ENCODE assay signal across 1 cellular context in genomic region chr12:42237052-42237852, GRCh38.
TF ChIP-seq lines count a peak whose summit lies in the region.

No MANE protein-coding gene starts in this region.

TF ChIP-seq in HepG2, 621 proteins besides CTCF, POLR2A, EP300 and RAD21 (continued from another document and continues in another):
- TF ChIP-seq PAF1 (CRISPR knock-in tag; IDR thresholded peaks at IDR 0.05): no peak
- TF ChIP-seq GLI4 (CRISPR knock-in tag; IDR thresholded peaks at IDR 0.05; ENCODE audit: borderline replicate concordance): no peak
- TF ChIP-seq ZNF674 (CRISPR knock-in tag; IDR thresholded peaks at IDR 0.05; ENCODE audit: low read depth): no peak
- TF ChIP-seq FOXC1 (CRISPR knock-in tag; IDR thresholded peaks at IDR 0.05; ENCODE audit: borderline replicate concordance): peak; percentile 31; the same call in 1 of the 2 replicates
- no peak for TF ChIP-seq TCF7 (IDR thresholded peaks at IDR 0.05; ENCODE audit: low read depth)
- peak; percentile 55 for TF ChIP-seq SKI (IDR thresholded peaks at IDR 0.05; ENCODE audit: partially characterized antibody)
- 0 out of 2 replicates have a peak, but pooled peaks have one; percentile 41 for TF ChIP-seq ZNF124 (CRISPR knock-in tag; IDR thresholded peaks at IDR 0.05)
- no peak for TF ChIP-seq ZC3H13 (CRISPR knock-in tag; IDR thresholded peaks at IDR 0.05)
- no peak for TF ChIP-seq ZFAT (CRISPR knock-in tag; conservative IDR thresholded peaks at IDR 0.05)
- TF ChIP-seq ZNF501 (CRISPR knock-in tag; IDR thresholded peaks at IDR 0.05): 0 out of 2 replicates have a peak, but pooled peaks have one; percentile 33
- TF ChIP-seq ZNF614 (CRISPR knock-in tag; IDR thresholded peaks at IDR 0.05; ENCODE audit: borderline replicate concordance): peak; percentile 54; the same call in 1 of the 2 replicates
- peak; percentile 64; the same call in 1 of the 2 replicates for TF ChIP-seq HINFP (CRISPR knock-in tag; IDR thresholded peaks at IDR 0.05; ENCODE audit: low read depth)
- TF ChIP-seq SOX13 (IDR thresholded peaks at IDR 0.05): no peak
- TF ChIP-seq SOX13 (CRISPR knock-in tag; conservative IDR thresholded peaks at IDR 0.05 in 1 of 2, IDR thresholded peaks at IDR 0.05 in 1 of 2): peak in 1 of 2 experiments; percentile 53; a peak in 2 of 4 replicates
- TF ChIP-seq SP140L (CRISPR knock-in tag; IDR thresholded peaks at IDR 0.05; ENCODE audit: borderline replicate concordance): no peak
- no peak for TF ChIP-seq NFYC (CRISPR knock-in tag; IDR thresholded peaks at IDR 0.05)
- no peak; the same call in 1 of the 2 replicates for TF ChIP-seq ZSCAN25 (CRISPR knock-in tag; IDR thresholded peaks at IDR 0.05)
- TF ChIP-seq MTERF4 (CRISPR knock-in tag; IDR thresholded peaks at IDR 0.05): 0 out of 2 replicates have a peak, but pooled peaks have one; percentile 37
- no peak for TF ChIP-seq ZNF337 (CRISPR knock-in tag; IDR thresholded peaks at IDR 0.05; ENCODE audit: borderline replicate concordance, low read depth)
- no peak for TF ChIP-seq RNF2 (conservative IDR thresholded peaks at IDR 0.05; ENCODE audit: low read depth)
- peak; percentile 91 for TF ChIP-seq ZFY (CRISPR knock-in tag; IDR thresholded peaks at IDR 0.05)
- TF ChIP-seq ZNF530 (CRISPR knock-in tag; IDR thresholded peaks at IDR 0.05; ENCODE audit: low read depth): no peak
- no peak for TF ChIP-seq ZBTB4 (CRISPR knock-in tag; IDR thresholded peaks at IDR 0.05; ENCODE audit: borderline replicate concordance)
- no peak for TF ChIP-seq RFX5 (IDR thresholded peaks at IDR 0.05; ENCODE audit: low read depth, low read length)
- peak; percentile 46; the same call in 1 of the 2 replicates for TF ChIP-seq ZNF792 (CRISPR knock-in tag; IDR thresholded peaks at IDR 0.05)
- TF ChIP-seq TFE3 (CRISPR knock-in tag; IDR thresholded peaks at IDR 0.05): peak; percentile 50; the same call in 1 of the 2 replicates
- TF ChIP-seq ZNF333 (CRISPR knock-in tag; IDR thresholded peaks at IDR 0.05; ENCODE audit: borderline replicate concordance): peak; percentile 64; the same call in 1 of the 2 replicates
- peak; percentile 49 for TF ChIP-seq RARA (CRISPR knock-in tag; IDR thresholded peaks at IDR 0.05)
- no peak for TF ChIP-seq ZSCAN21 (CRISPR knock-in tag; IDR thresholded peaks at IDR 0.05; ENCODE audit: borderline replicate concordance)
- TF ChIP-seq DNMT3B (CRISPR knock-in tag; conservative IDR thresholded peaks at IDR 0.05): peak; percentile 68; the same call in 1 of the 2 replicates
- no peak; the same call in 1 of the 2 replicates for TF ChIP-seq PPARG (CRISPR knock-in tag; conservative IDR thresholded peaks at IDR 0.05)
- no peak for TF ChIP-seq ZIK1 (CRISPR knock-in tag; IDR thresholded peaks at IDR 0.05; ENCODE audit: borderline replicate concordance, low read depth)
- TF ChIP-seq ZNF660 (CRISPR knock-in tag; IDR thresholded peaks at IDR 0.05; ENCODE audit: borderline replicate concordance, low read depth): no peak
- TF ChIP-seq TBX2 (CRISPR knock-in tag; IDR thresholded peaks at IDR 0.05; ENCODE audit: borderline replicate concordance): peak; percentile 58; the same call in 1 of the 2 replicates
- no peak for TF ChIP-seq ZFYVE20 (CRISPR knock-in tag; IDR thresholded peaks at IDR 0.05; ENCODE audit: borderline replicate concordance, low read depth)
- peak; percentile 69 for TF ChIP-seq TAF1 (CRISPR knock-in tag; IDR thresholded peaks at IDR 0.05)
- TF ChIP-seq ZBTB25 (CRISPR knock-in tag; IDR thresholded peaks at IDR 0.05): no peak; the same call in 1 of the 2 replicates
- TF ChIP-seq BCL6 (CRISPR knock-in tag; IDR thresholded peaks at IDR 0.05): peak; percentile 36; the same call in 1 of the 2 replicates
- peak; percentile 51; the same call in 1 of the 2 replicates for TF ChIP-seq YEATS4 (CRISPR knock-in tag; IDR thresholded peaks at IDR 0.05; ENCODE audit: borderline replicate concordance)
- no peak for TF ChIP-seq PRDM10 (CRISPR knock-in tag; IDR thresholded peaks at IDR 0.05; ENCODE audit: low read depth)
- TF ChIP-seq MED1 (CRISPR knock-in tag; IDR thresholded peaks at IDR 0.05): 0 out of 2 replicates have a peak, but pooled peaks have one; percentile 23
- TF ChIP-seq ASH2L (IDR thresholded peaks at IDR 0.05; ENCODE audit: insufficient read length, low read depth, low read length): peak; percentile 74
- peak; percentile 44; the same call in 1 of the 2 replicates for TF ChIP-seq ELF3 (CRISPR knock-in tag; IDR thresholded peaks at IDR 0.05)
- TF ChIP-seq ZNF446 (CRISPR knock-in tag; IDR thresholded peaks at IDR 0.05): 0 out of 2 replicates have a peak, but pooled peaks have one; percentile 5
- no peak for TF ChIP-seq U2AF2 (IDR thresholded peaks at IDR 0.05; ENCODE audit: low read depth, low read length)
- TF ChIP-seq MIER2 (CRISPR knock-in tag; IDR thresholded peaks at IDR 0.05): 0 out of 2 replicates have a peak, but pooled peaks have one; percentile 50
- TF ChIP-seq ZNF543 (CRISPR knock-in tag; IDR thresholded peaks at IDR 0.05): peak; percentile 39; the same call in 1 of the 2 replicates
- TF ChIP-seq SRF (IDR thresholded peaks at IDR 0.05; ENCODE audit: low read depth, low read length): no peak
- TF ChIP-seq TBP (CRISPR knock-in tag; IDR thresholded peaks at IDR 0.05): no peak
- TF ChIP-seq ZSCAN20 (CRISPR knock-in tag; IDR thresholded peaks at IDR 0.05; ENCODE audit: borderline replicate concordance): no peak
- no peak for TF ChIP-seq ATF1 (CRISPR knock-in tag; IDR thresholded peaks at IDR 0.05)
- no peak for TF ChIP-seq ZNF724P (CRISPR knock-in tag; IDR thresholded peaks at IDR 0.05; ENCODE audit: borderline replicate concordance)
- no peak for TF ChIP-seq ZFP82 (CRISPR knock-in tag; IDR thresholded peaks at IDR 0.05; ENCODE audit: borderline replicate concordance)
- TF ChIP-seq NR1H2 (CRISPR knock-in tag; IDR thresholded peaks at IDR 0.05; ENCODE audit: borderline replicate concordance, low read depth): no peak
- TF ChIP-seq ZNF460 (CRISPR knock-in tag; IDR thresholded peaks at IDR 0.05; ENCODE audit: borderline replicate concordance): no peak
- peak; percentile 70 for TF ChIP-seq CBX5 (CRISPR knock-in tag; IDR thresholded peaks at IDR 0.05; ENCODE audit: borderline replicate concordance)
- peak; percentile 49; the same call in 1 of the 2 replicates for TF ChIP-seq NR0B2 (CRISPR knock-in tag; IDR thresholded peaks at IDR 0.05)
- no peak for TF ChIP-seq ZNF562 (CRISPR knock-in tag; IDR thresholded peaks at IDR 0.05; ENCODE audit: borderline replicate concordance)
- no peak for TF ChIP-seq ZNF678 (CRISPR knock-in tag; IDR thresholded peaks at IDR 0.05)
- TF ChIP-seq ZNF652 (CRISPR knock-in tag; IDR thresholded peaks at IDR 0.05; ENCODE audit: borderline replicate concordance, low read depth): no peak
- no peak; the same call in 1 of the 2 replicates for TF ChIP-seq FOSL2 (CRISPR knock-in tag; IDR thresholded peaks at IDR 0.05)
